ENCODE assay signal across 8 cellular contexts in the genomic region with DNA sequence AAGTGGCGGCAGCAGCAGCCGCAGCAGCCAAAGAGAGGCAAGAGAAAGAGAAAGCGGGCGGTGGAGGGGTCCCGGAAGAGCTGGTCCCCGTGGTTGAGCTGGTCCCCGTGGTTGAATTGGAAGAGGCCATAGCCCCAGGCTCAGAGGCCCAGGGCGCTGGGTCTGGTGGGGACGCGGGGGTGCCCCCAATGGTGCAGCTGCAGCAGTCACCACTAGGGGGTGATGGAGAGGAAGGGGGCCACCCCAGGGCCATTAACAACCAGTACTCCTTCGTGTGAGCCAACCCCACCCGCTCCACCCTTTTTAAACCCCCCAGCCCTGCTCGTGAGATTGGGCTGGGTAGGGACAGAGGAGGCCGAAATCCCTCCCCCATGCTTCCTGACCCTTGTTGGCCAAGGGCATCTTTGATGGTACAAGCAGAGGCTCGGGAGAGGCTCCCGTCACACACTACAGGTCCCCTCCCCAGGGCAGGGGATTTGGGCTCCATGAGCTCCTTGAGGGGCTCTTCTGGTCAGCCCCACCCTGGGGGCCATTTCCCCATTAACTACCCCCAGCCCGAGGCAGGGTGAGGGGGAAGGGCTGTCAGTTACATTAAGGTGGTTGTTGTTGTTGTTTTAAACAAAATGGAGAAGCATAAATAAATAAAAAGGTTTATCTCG. TPM values are rescaled to one million over a fixed set of nuclear protein-coding genes. Genes with fewer than 3 reads are reported as not detected.
A peak's percentile ranks its signal among the peaks of the same experiment; 100 is the strongest.
DNase-seq lines count a peak whose midpoint lies in the region; ATAC-seq, FAIRE-seq and TF ChIP-seq lines count a peak whose summit lies in the region.

No MANE protein-coding gene starts in this region.

- FAIRE-seq in GM12891 (lab: Jason Lieb, UNC), result peak; percentile 82

- H3K79me2 ChIP-seq in SK-N-SH (ENCODE audit: insufficient read depth), result peaks cover 2% of the 10 kb centered on the region; the same call in 1 of the 2 replicates

- no peak overlapping the region for H2AFZ ChIP-seq in SK-N-SH (ENCODE audit: low read depth)

- TF ChIP-seq EP300 in SK-N-SH (IDR thresholded peaks at IDR 0.05; ENCODE audit: borderline replicate concordance in 1 of 2, low read depth in 1 of 2, low read length in 1 of 2), result no peak

- no peak for TF ChIP-seq RAD21 in SK-N-SH (IDR thresholded peaks at IDR 0.05; ENCODE audit: low read length)

- H3K4me1 Mint-ChIP-seq in stimulated activated memory B cell treated with anti-CD40 and anti-IgM and Interleukin-4, amounts not matched to agents 10 μg/mL and 1 μg/mL and 100 μg/mL, for 72 hours, result peaks cover 29% of the 10 kb centered on the region

- H3K4me3 ChIP-seq in SK-N-SH (ENCODE audit: low read depth in 2 of 2, low read length in 1 of 2), result no peak overlapping the region
- H3K4me3 ChIP-seq in left lung, result no peak overlapping the region

- CTCF ChIA-PET in SK-N-SH (lab: Yijun Ruan, JAX), result interaction anchor here (0.8 to 2.5 kb wide), 15 partner anchors 9 to 75 kb away, joined by 3 to 15 read pairs (median 3); a partner anchor contains a TSS

- no peaks in the 10 kb centered on the region for H3K9me2 ChIP-seq in SK-N-SH

- H3K36me3 ChIP-seq in SK-N-SH (replicated peaks in 1 of 2; ENCODE audit: control insufficient read depth in 1 of 2, insufficient read depth in 2 of 2, low read length in 1 of 2), result peaks cover 4 to 59% of the 10 kb centered on the region in 2 experiments
- peaks cover 0 to 62% of the 10 kb centered on the region in 2 donors for H3K36me3 ChIP-seq in left lung

- no peaks in the 10 kb centered on the region for H3K9me3 Mint-ChIP-seq in stimulated activated memory B cell treated with anti-CD40 and anti-IgM and Interleukin-4, amounts not matched to agents 10 μg/mL and 1 μg/mL and 100 μg/mL, for 72 hours

- TF ChIP-seq CTCF in SK-N-SH (IDR thresholded peaks at IDR 0.05), result peak; percentile 67
- TF ChIP-seq CTCF in left lung (IDR thresholded peaks at IDR 0.05), result peak; percentile 49 to 84

- H3K36me3 Mint-ChIP-seq in stimulated activated memory B cell treated with anti-CD40 and anti-IgM and Interleukin-4, amounts not matched to agents 10 μg/mL and 1 μg/mL and 100 μg/mL, for 72 hours, result peaks cover 33% of the 10 kb centered on the region

- peaks cover 0 to 3% of the 10 kb centered on the region in 2 experiments; a peak in 1 of 4 replicates for H3K4me1 ChIP-seq in SK-N-SH (ENCODE audit: control insufficient read depth in 1 of 2, insufficient read depth in 2 of 2, low read depth in 1 of 2, low read length in 1 of 2)
- H3K4me1 ChIP-seq in left lung, result no peaks in the 10 kb centered on the region

- no peak overlapping the region for H3K4me2 ChIP-seq in SK-N-SH

- H3K27me3 ChIP-seq in SK-N-SH (ENCODE audit: insufficient read depth), result no peaks in the 10 kb centered on the region
- H3K27me3 ChIP-seq in left lung, result no peaks in the 10 kb centered on the region

- peaks cover 4% of the 10 kb centered on the region for H3F3A ChIP-seq in SK-N-SH (replicated peaks; ENCODE audit: insufficient read depth)

- H3K27ac ChIP-seq in SK-N-SH (ENCODE audit: low read depth in 2 of 2, low read length in 1 of 2) (no peak overlapping the region), left lung (no peak overlapping the region)

- H3K9ac ChIP-seq in SK-N-SH, result no peak overlapping the region

- DNase-seq in GM12891 (ENCODE audit: insufficient read length, low spot score) (peak; percentile 82), SK-N-SH (peak; percentile 84), left lung (no peak), DMS153 (lab: John Stamatoyannopoulos, UW) (no peak), hippocampal formation (lab: John Stamatoyannopoulos, UW) (no peak)
- peak; percentile 38 for DNase-seq in activated naive CD8-positive, alpha-beta T cell treated with anti-CD3 and anti-CD28 coated beads, Interleukin-2, amount 50 U/mL, for 16 hours (ENCODE audit: low read depth, low spot score)

- H3K9me3 ChIP-seq in SK-N-SH, result no peaks in the 10 kb centered on the region
- no peaks in the 10 kb centered on the region for H3K9me3 ChIP-seq in left lung

- ATAC-seq in left lung, result peak; percentile 67
- peak; percentile 66 for ATAC-seq in stimulated activated memory B cell treated with anti-CD40 and anti-IgM and Interleukin-4, amounts not matched to agents 10 μg/mL and 1 μg/mL and 100 μg/mL, for 72 hours
- ATAC-seq in HG02981 (IDR thresholded peaks at IDR 0.05; ENCODE audit: unreplicated experiment), result no peak

- H4K20me1 ChIP-seq in SK-N-SH (ENCODE audit: insufficient read depth), result no peaks in the 10 kb centered on the region

- H3K4me3 Mint-ChIP-seq in stimulated activated memory B cell treated with anti-CD40 and anti-IgM and Interleukin-4, amounts not matched to agents 10 μg/mL and 1 μg/mL and 100 μg/mL, for 72 hours, result no peak overlapping the region

- TF ChIP-seq POLR2A in GM12891 (IDR thresholded peaks at IDR 0.05; ENCODE audit: low read depth, low read length), result no peak

- WGBS in SK-N-SH (ENCODE audit: low lambda C conversion rate), result 94% methylated on average over 11 of the region's 18 CpGs

- no peaks in the 10 kb centered on the region for H3K27me3 Mint-ChIP-seq in stimulated activated memory B cell treated with anti-CD40 and anti-IgM and Interleukin-4, amounts not matched to agents 10 μg/mL and 1 μg/mL and 100 μg/mL, for 72 hours

- no peak overlapping the region for H3K27ac Mint-ChIP-seq in stimulated activated memory B cell treated with anti-CD40 and anti-IgM and Interleukin-4, amounts not matched to agents 10 μg/mL and 1 μg/mL and 100 μg/mL, for 72 hours

- POLR2A ChIA-PET in SK-N-SH (lab: Yijun Ruan, JAX), result interaction anchor here (0.6 to 1.3 kb wide), 2 partner anchors 11 kb away, joined by 3 read pairs; no protein-coding TSS in a partner anchor

- intact Hi-C loops in left lung (cut with DNase I), result no loop called here

TF ChIP-seq in GM12891, 5 proteins besides CTCF, POLR2A, EP300 and RAD21:
- TF ChIP-seq PAX5 (IDR thresholded peaks at IDR 0.05; ENCODE audit: insufficient read depth, low read length, severe bottlenecking) (no peak), TAF1 (IDR thresholded peaks at IDR 0.05; ENCODE audit: low read depth, low read length) (no peak), POU2F2 (IDR thresholded peaks at IDR 0.05; ENCODE audit: low read depth, low read length) (no peak), SPI1 (IDR thresholded peaks at IDR 0.05; ENCODE audit: low read depth, low read length) (no peak), POLR2AphosphoS5 (IDR thresholded peaks at IDR 0.05; ENCODE audit: low read depth, low read length) (no peak)

TF ChIP-seq in SK-N-SH, 30 proteins besides CTCF, POLR2A, EP300 and RAD21 (continues in another document):
- TF ChIP-seq FOXM1 (IDR thresholded peaks at IDR 0.05; ENCODE audit: low read depth), result no peak
- TF ChIP-seq, protein P1, sequence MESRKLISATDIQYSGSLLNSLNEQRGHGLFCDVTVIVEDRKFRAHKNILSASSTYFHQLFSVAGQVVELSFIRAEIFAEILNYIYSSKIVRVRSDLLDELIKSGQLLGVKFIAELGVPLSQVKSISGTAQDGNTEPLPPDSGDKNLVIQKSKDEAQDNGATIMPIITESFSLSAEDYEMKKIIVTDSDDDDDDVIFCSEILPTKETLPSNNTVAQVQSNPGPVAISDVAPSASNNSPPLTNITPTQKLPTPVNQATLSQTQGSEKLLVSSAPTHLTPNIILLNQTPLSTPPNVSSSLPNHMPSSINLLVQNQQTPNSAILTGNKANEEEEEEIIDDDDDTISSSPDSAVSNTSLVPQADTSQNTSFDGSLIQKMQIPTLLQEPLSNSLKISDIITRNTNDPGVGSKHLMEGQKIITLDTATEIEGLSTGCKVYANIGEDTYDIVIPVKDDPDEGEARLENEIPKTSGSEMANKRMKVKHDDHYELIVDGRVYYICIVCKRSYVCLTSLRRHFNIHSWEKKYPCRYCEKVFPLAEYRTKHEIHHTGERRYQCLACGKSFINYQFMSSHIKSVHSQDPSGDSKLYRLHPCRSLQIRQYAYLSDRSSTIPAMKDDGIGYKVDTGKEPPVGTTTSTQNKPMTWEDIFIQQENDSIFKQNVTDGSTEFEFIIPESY (IDR thresholded peaks at IDR 0.05; ENCODE audit: borderline replicate concordance, low read depth), result no peak
- TF ChIP-seq, protein P2, sequence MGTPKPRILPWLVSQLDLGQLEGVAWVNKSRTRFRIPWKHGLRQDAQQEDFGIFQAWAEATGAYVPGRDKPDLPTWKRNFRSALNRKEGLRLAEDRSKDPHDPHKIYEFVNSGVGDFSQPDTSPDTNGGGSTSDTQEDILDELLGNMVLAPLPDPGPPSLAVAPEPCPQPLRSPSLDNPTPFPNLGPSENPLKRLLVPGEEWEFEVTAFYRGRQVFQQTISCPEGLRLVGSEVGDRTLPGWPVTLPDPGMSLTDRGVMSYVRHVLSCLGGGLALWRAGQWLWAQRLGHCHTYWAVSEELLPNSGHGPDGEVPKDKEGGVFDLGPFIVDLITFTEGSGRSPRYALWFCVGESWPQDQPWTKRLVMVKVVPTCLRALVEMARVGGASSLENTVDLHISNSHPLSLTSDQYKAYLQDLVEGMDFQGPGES (IDR thresholded peaks at IDR 0.05; ENCODE audit: low read depth, low read length), result no peak
- TF ChIP-seq MXI1 (IDR thresholded peaks at IDR 0.05; ENCODE audit: low read depth, low read length), result no peak
- TF ChIP-seq RCOR1 (IDR thresholded peaks at IDR 0.05; ENCODE audit: low read length), result no peak
- no peak for TF ChIP-seq YY1 (IDR thresholded peaks at IDR 0.05; ENCODE audit: low read depth)

RNA-seq across cellular contexts. Expression of a gene that starts 4.6 kb away (rescaled TPM):
- polyA plus RNA-seq in GM12891 (2012; ENCODE audit: low read depth, missing spikeins), result 1.6 TPM
- polyA plus RNA-seq in SK-N-SH (2012; rRNA removed), result 3.0 and 3.3 TPM in 2 replicates
- polyA plus RNA-seq in SK-N-SH (2012; cell fraction: cytosol; rRNA removed), result 0.93 and 1.2 TPM in 2 replicates
- 23.5 and 27.2 TPM in 2 replicates for polyA plus RNA-seq in SK-N-SH (2012; cell fraction: nucleus; rRNA removed)
- total RNA-seq in left lung, result under 1 TPM; 0.38 to 0.68 TPM

RNA-seq across cellular contexts. Expression of a gene that starts 10.0 kb away (rescaled TPM):
- 26.7 TPM for polyA plus RNA-seq in GM12891 (2012; ENCODE audit: low read depth, missing spikeins)
- polyA plus RNA-seq in SK-N-SH (2012; rRNA removed), result 59.8 and 71.1 TPM in 2 replicates
- 20.9 and 31.1 TPM in 2 replicates for polyA plus RNA-seq in SK-N-SH (2012; cell fraction: cytosol; rRNA removed)
- 345 and 349 TPM in 2 replicates for polyA plus RNA-seq in SK-N-SH (2012; cell fraction: nucleus; rRNA removed)
- total RNA-seq in left lung, result 10 to 100 TPM; 36.9 to 42.4 TPM

RNA-seq across cellular contexts. Expression of a gene that starts 27.5 kb away (rescaled TPM):
- 166 TPM for polyA plus RNA-seq in GM12891 (2012; ENCODE audit: low read depth, missing spikeins)
- 300 and 358 TPM in 2 replicates for polyA plus RNA-seq in SK-N-SH (2012; rRNA removed)
- 181 and 259 TPM in 2 replicates for polyA plus RNA-seq in SK-N-SH (2012; cell fraction: cytosol; rRNA removed)
- polyA plus RNA-seq in SK-N-SH (2012; cell fraction: nucleus; rRNA removed), result 588 and 631 TPM in 2 replicates
- total RNA-seq in left lung, result 100 to 1,000 TPM; 146 to 176 TPM

RNA-seq across cellular contexts. Expression of a gene that starts 50.9 kb away (rescaled TPM):
- polyA plus RNA-seq in GM12891 (2012; ENCODE audit: low read depth, missing spikeins), result 95.9 TPM
- 21.5 and 39.2 TPM in 2 replicates for polyA plus RNA-seq in SK-N-SH (2012; rRNA removed)
- polyA plus RNA-seq in SK-N-SH (2012; cell fraction: cytosol; rRNA removed), result 27.2 and 36.7 TPM in 2 replicates
- polyA plus RNA-seq in SK-N-SH (2012; cell fraction: nucleus; rRNA removed), result 135 and 234 TPM in 2 replicates
- 100 to 1,000 TPM; 114 to 153 TPM for total RNA-seq in left lung

RNA-seq across cellular contexts. Expression of a gene that starts 51.4 kb away (rescaled TPM):
- 21.0 TPM for polyA plus RNA-seq in GM12891 (2012; ENCODE audit: low read depth, missing spikeins)
- polyA plus RNA-seq in SK-N-SH (2012; rRNA removed), result 35.6 and 46.1 TPM in 2 replicates
- 22.5 and 30.6 TPM in 2 replicates for polyA plus RNA-seq in SK-N-SH (2012; cell fraction: cytosol; rRNA removed)
- 61.9 and 80.1 TPM in 2 replicates for polyA plus RNA-seq in SK-N-SH (2012; cell fraction: nucleus; rRNA removed)
- total RNA-seq in left lung, result 10 to 100 TPM; 21.4 to 24.5 TPM

Comparison
In these comparisons a context has a peak if more than half of its experiments do, and no peak if none do; other contexts are left out.
1. DNase-seq: peak in GM12891 (single experiment), SK-N-SH (single experiment) and activated naive CD8-positive, alpha-beta T cell treated with anti-CD3 and anti-CD28 coated beads, Interleukin-2, amount 50 U/mL, for 16 hours (single experiment); none in left lung (0 of 2), DMS153 (single experiment) and hippocampal formation (0 of 2).